ENCODE assay signal across 2 cellular contexts in the genomic region with DNA sequence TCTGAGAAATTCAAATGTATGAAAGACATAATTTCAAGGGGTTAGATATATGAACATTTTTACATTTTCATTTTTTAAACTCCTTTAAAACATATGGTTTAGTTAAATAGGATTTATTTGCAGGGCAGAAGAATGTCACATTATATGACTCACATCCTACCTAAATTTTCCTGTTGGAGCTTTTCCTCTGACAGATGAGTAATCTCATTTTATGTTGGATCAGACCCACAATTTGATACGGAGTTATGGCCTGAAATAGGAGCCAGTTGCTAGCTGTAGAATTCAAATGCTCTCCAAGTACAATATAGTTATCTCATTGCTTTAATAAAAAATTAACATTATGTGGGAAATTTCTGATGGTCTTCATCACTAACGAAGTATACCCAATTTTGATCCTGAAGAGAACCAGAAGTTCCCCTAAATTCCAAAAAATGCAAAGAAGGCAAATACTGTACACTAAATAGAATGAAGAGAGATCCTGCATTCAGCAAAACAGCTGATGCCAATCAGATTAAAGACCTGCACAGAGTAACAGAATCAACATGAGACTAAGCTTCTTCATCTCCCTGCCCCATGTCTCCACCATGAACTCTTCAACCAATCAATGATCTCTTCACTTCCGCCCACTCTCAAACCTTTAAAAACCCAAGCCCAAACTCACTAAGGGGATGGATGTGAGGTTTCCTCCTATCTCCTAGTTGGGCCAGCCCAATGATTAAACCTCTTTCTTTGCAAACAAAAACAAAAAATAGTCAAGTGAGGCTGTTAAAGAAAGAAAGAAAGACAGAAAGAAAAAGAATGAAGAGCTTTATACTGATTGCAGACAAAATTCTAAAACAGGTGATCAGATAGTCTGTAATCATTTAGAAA.
TF ChIP-seq lines count a peak whose summit lies in the region.

No MANE protein-coding gene starts in this region.

TF ChIP-seq in GM23338, 12 proteins besides CTCF, POLR2A, EP300 and RAD21 (continued from another document):
- TF ChIP-seq, protein P1, sequence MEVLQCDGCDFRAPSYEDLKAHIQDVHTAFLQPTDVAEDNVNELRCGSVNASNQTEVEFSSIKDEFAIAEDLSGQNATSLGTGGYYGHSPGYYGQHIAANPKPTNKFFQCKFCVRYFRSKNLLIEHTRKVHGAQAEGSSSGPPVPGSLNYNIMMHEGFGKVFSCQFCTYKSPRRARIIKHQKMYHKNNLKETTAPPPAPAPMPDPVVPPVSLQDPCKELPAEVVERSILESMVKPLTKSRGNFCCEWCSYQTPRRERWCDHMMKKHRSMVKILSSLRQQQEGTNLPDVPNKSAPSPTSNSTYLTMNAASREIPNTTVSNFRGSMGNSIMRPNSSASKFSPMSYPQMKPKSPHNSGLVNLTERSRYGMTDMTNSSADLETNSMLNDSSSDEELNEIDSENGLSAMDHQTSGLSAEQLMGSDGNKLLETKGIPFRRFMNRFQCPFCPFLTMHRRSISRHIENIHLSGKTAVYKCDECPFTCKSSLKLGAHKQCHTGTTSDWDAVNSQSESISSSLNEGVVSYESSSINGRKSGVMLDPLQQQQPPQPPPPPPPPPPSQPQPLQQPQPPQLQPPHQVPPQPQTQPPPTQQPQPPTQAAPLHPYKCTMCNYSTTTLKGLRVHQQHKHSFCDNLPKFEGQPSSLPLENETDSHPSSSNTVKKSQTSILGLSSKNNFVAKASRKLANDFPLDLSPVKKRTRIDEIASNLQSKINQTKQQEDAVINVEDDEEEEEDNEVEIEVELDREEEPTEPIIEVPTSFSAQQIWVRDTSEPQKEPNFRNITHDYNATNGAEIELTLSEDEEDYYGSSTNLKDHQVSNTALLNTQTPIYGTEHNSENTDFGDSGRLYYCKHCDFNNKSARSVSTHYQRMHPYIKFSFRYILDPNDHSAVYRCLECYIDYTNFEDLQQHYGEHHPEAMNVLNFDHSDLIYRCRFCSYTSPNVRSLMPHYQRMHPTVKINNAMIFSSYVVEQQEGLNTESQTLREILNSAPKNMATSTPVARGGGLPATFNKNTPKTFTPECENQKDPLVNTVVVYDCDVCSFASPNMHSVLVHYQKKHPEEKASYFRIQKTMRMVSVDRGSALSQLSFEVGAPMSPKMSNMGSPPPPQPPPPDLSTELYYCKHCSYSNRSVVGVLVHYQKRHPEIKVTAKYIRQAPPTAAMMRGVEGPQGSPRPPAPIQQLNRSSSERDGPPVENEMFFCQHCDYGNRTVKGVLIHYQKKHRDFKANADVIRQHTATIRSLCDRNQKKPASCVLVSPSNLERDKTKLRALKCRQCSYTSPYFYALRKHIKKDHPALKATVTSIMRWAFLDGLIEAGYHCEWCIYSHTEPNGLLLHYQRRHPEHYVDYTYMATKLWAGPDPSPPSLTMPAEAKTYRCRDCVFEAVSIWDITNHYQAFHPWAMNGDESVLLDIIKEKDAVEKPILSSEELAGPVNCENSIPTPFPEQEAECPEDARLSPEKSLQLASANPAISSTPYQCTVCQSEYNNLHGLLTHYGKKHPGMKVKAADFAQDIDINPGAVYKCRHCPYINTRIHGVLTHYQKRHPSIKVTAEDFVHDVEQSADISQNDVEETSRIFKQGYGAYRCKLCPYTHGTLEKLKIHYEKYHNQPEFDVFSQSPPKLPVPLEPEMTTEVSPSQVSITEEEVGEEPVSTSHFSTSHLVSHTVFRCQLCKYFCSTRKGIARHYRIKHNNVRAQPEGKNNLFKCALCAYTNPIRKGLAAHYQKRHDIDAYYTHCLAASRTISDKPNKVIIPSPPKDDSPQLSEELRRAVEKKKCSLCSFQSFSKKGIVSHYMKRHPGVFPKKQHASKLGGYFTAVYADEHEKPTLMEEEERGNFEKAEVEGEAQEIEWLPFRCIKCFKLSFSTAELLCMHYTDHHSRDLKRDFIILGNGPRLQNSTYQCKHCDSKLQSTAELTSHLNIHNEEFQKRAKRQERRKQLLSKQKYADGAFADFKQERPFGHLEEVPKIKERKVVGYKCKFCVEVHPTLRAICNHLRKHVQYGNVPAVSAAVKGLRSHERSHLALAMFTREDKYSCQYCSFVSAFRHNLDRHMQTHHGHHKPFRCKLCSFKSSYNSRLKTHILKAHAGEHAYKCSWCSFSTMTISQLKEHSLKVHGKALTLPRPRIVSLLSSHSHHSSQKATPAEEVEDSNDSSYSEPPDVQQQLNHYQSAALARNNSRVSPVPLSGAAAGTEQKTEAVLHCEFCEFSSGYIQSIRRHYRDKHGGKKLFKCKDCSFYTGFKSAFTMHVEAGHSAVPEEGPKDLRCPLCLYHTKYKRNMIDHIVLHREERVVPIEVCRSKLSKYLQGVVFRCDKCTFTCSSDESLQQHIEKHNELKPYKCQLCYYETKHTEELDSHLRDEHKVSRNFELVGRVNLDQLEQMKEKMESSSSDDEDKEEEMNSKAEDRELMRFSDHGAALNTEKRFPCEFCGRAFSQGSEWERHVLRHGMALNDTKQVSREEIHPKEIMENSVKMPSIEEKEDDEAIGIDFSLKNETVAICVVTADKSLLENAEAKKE (CRISPR knock-in tag; IDR thresholded peaks at IDR 0.05): no peak
- TF ChIP-seq STAT1 (IDR thresholded peaks at IDR 0.05; ENCODE audit: unreplicated experiment): no peak
- no peak for TF ChIP-seq NANOG (IDR thresholded peaks at IDR 0.05; ENCODE audit: borderline replicate concordance)
- TF ChIP-seq, protein P2, sequence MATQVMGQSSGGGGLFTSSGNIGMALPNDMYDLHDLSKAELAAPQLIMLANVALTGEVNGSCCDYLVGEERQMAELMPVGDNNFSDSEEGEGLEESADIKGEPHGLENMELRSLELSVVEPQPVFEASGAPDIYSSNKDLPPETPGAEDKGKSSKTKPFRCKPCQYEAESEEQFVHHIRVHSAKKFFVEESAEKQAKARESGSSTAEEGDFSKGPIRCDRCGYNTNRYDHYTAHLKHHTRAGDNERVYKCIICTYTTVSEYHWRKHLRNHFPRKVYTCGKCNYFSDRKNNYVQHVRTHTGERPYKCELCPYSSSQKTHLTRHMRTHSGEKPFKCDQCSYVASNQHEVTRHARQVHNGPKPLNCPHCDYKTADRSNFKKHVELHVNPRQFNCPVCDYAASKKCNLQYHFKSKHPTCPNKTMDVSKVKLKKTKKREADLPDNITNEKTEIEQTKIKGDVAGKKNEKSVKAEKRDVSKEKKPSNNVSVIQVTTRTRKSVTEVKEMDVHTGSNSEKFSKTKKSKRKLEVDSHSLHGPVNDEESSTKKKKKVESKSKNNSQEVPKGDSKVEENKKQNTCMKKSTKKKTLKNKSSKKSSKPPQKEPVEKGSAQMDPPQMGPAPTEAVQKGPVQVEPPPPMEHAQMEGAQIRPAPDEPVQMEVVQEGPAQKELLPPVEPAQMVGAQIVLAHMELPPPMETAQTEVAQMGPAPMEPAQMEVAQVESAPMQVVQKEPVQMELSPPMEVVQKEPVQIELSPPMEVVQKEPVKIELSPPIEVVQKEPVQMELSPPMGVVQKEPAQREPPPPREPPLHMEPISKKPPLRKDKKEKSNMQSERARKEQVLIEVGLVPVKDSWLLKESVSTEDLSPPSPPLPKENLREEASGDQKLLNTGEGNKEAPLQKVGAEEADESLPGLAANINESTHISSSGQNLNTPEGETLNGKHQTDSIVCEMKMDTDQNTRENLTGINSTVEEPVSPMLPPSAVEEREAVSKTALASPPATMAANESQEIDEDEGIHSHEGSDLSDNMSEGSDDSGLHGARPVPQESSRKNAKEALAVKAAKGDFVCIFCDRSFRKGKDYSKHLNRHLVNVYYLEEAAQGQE (IDR thresholded peaks at IDR 0.05; ENCODE audit: unreplicated experiment): no peak
- no peak for TF ChIP-seq ZNF114 (CRISPR knock-in tag; IDR thresholded peaks at IDR 0.05)
- TF ChIP-seq POLR2AphosphoS5 (IDR thresholded peaks at IDR 0.05; ENCODE audit: low read depth): no peak

TF ChIP-seq in SK-N-SH, 30 proteins besides CTCF, POLR2A, EP300 and RAD21 (continued from another document):
- TF ChIP-seq, protein P3, sequence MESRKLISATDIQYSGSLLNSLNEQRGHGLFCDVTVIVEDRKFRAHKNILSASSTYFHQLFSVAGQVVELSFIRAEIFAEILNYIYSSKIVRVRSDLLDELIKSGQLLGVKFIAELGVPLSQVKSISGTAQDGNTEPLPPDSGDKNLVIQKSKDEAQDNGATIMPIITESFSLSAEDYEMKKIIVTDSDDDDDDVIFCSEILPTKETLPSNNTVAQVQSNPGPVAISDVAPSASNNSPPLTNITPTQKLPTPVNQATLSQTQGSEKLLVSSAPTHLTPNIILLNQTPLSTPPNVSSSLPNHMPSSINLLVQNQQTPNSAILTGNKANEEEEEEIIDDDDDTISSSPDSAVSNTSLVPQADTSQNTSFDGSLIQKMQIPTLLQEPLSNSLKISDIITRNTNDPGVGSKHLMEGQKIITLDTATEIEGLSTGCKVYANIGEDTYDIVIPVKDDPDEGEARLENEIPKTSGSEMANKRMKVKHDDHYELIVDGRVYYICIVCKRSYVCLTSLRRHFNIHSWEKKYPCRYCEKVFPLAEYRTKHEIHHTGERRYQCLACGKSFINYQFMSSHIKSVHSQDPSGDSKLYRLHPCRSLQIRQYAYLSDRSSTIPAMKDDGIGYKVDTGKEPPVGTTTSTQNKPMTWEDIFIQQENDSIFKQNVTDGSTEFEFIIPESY (IDR thresholded peaks at IDR 0.05; ENCODE audit: borderline replicate concordance, low read depth): peak; percentile 69; the same call in 1 of the 2 replicates
- TF ChIP-seq SMC3 (IDR thresholded peaks at IDR 0.05; ENCODE audit: low read depth, low read length) (no peak), RCOR1 (IDR thresholded peaks at IDR 0.05; ENCODE audit: low read length) (no peak), TAF1 (IDR thresholded peaks at IDR 0.05; ENCODE audit: borderline replicate concordance, low read depth, low read length) (peak; percentile 63; the same call in 1 of the 2 replicates), EZH2phosphoT487 (IDR thresholded peaks at IDR 0.05; ENCODE audit: borderline replicate concordance, low read depth) (no peak), CHD2 (IDR thresholded peaks at IDR 0.05; ENCODE audit: low read length, partially characterized antibody) (no peak), FOSL2 (IDR thresholded peaks at IDR 0.05; ENCODE audit: borderline replicate concordance, low read depth) (peak; percentile 96), POLR2AphosphoS5 (IDR thresholded peaks at IDR 0.05; ENCODE audit: low read depth, low read length) (peak; percentile 80; the same call in 1 of the 2 replicates), JUND (IDR thresholded peaks at IDR 0.05) (peak; percentile 96), MXI1 (IDR thresholded peaks at IDR 0.05; ENCODE audit: low read depth, low read length) (no peak), TCF12 (IDR thresholded peaks at IDR 0.05) (peak; percentile 98)
- TF ChIP-seq, protein P4, sequence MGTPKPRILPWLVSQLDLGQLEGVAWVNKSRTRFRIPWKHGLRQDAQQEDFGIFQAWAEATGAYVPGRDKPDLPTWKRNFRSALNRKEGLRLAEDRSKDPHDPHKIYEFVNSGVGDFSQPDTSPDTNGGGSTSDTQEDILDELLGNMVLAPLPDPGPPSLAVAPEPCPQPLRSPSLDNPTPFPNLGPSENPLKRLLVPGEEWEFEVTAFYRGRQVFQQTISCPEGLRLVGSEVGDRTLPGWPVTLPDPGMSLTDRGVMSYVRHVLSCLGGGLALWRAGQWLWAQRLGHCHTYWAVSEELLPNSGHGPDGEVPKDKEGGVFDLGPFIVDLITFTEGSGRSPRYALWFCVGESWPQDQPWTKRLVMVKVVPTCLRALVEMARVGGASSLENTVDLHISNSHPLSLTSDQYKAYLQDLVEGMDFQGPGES (IDR thresholded peaks at IDR 0.05; ENCODE audit: low read depth, low read length): no peak
